In the genomic region with DNA sequence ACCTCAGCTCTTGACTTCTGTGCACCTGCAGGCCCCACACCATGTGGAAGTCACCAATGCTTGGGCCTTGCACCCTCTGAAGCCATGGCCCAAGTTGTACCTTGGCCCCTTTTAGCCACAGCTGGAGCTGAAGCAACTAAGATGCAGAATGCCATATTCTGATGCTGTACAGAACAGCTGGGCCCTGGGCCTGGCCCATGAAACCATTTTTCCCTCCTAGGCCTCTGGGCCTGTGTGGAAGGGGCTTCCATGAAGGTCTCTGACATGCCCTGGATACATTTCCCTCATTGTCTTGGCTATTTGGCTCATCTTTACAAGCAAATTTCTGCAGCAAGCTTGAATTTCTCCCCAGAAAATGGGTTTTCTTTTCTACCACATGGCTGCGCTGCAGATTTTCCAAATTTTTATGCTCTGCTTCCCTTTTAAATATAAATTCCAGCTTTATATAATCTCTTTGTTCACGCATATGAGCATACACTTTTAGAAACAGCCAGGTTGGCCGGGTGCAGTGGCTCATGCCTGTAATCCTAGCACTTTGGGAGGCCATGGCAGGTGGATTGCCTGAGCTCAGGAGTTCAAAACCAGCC, we compare ENCODE assay signal across 8 cellular contexts. TPM values are rescaled to one million over a fixed set of nuclear protein-coding genes. Genes with fewer than 3 reads are reported as not detected.
DNase-seq lines count a peak whose midpoint lies in the region; ATAC-seq and TF ChIP-seq lines count a peak whose summit lies in the region.
"Not testable (repeated sequence)": the region's sequence is repeated elsewhere in the genome, so short reads cannot be mapped to it uniquely, and the experiment has no call there.

No MANE protein-coding gene starts in this region.

- H3K27ac ChIP-seq in HEK293 (ENCODE audit: extremely low read depth, low read depth, low read length); VCaP; testis: not testable (repeated sequence)
- H3K27ac ChIP-seq in lower lobe of right lung: peak overlapping the region; percentile 46

- not testable (repeated sequence) for ATAC-seq in lower lobe of right lung

- H3K36me3 ChIP-seq in HEK293 (ENCODE audit: control insufficient read depth in 2 of 2, insufficient read depth in 1 of 2, low read length in 2 of 2); lower lobe of right lung; testis (ENCODE audit: low read depth, missing control alignments): not testable (repeated sequence)

- DNase-seq in AG09309 (ENCODE audit: low read depth); fibroblast of villous mesenchyme (ENCODE audit: low read depth); lower lobe of right lung: not testable (repeated sequence)
- DNase-seq in OCI-M1 (lab: John Stamatoyannopoulos, UW) (peak; percentile 31), cardiac fibroblast (ENCODE audit: low read depth in 2 of 2) (peak; percentile 29 to 48), testis (peak; percentile 6)

- not testable (repeated sequence) for H3K4me3 ChIP-seq in AG09309 (ENCODE audit: control insufficient read depth, low read depth, low read length); HEK293 (ENCODE audit: low read depth, low read length); cardiac fibroblast (replicated peaks in 1 of 2; ENCODE audit: low read depth in 2 of 2, low read length in 2 of 2); fibroblast of villous mesenchyme (ENCODE audit: low read depth, low read length); lower lobe of right lung; testis

- not testable (repeated sequence) for TF ChIP-seq POLR2A in testis (IDR thresholded peaks at IDR 0.05)

- H3K9me3 ChIP-seq in HEK293 (ENCODE audit: control insufficient read depth, insufficient read depth, low read depth, low read length); lower lobe of right lung; testis: not testable (repeated sequence)

- not testable (repeated sequence) for H3K27me3 ChIP-seq in lower lobe of right lung (ENCODE audit: low read depth); testis

- intact Hi-C loops in lower lobe of right lung (cut with DNase I); testis (cut with DNase I; ENCODE audit: low total_unique reads): not testable (repeated sequence)

- POLR2A ChIA-PET in HEK293 (lab: Yijun Ruan, JAX): interaction anchor here (0.7 kb wide), 2 partner anchors 15 to 79 kb away, joined by 3 read pairs; no protein-coding TSS in a partner anchor

- 99% methylated on average over 3 of the region's 3 CpGs for WGBS in testis, 2 donors

- CTCF ChIA-PET in HEK293 (lab: Yijun Ruan, JAX): interaction anchor here (0.6 to 4.6 kb wide), 12 partner anchors 11 to 710 kb away, joined by 3 to 38 read pairs (median 4); no protein-coding TSS in a partner anchor

- TF ChIP-seq CTCF in AG09309 (IDR thresholded peaks at IDR 0.05; ENCODE audit: control insufficient read depth, insufficient read depth, low read depth, low read length, missing control alignments) (peak; percentile 43), VCaP (conservative IDR thresholded peaks at IDR 0.05) (peak; percentile 39), cardiac fibroblast (IDR thresholded peaks at IDR 0.05; ENCODE audit: low read depth, low read length) (peak; percentile 20), fibroblast of villous mesenchyme (IDR thresholded peaks at IDR 0.05; ENCODE audit: insufficient read depth, low read depth, low read length) (peak; percentile 40)
- TF ChIP-seq CTCF in HEK293 (tag by site-specific recombination; IDR thresholded peaks at IDR 0.05); lower lobe of right lung (IDR thresholded peaks at IDR 0.05); testis (IDR thresholded peaks at IDR 0.05): not testable (repeated sequence)

- H3K4me1 ChIP-seq in HEK293 (ENCODE audit: control insufficient read depth, insufficient read depth, low read length); lower lobe of right lung; testis: not testable (repeated sequence)

TF ChIP-seq in HEK293, 187 proteins besides CTCF, POLR2A, EP300 and RAD21:
- TF ChIP-seq ZNF585B (tag by site-specific recombination; IDR thresholded peaks at IDR 0.05) (peak; percentile 96), ZNF654 (tag by site-specific recombination; IDR thresholded peaks at IDR 0.05; ENCODE audit: low read depth) (0 out of 2 replicates have a peak, but pooled peaks have one; percentile 3)

RNA-seq across cellular contexts. Expression of a gene that starts 41.8 kb away (rescaled TPM):
- total RNA-seq in fibroblast of villous mesenchyme (16.8 and 29.8 TPM in 2 replicates), lower lobe of right lung (1.0 TPM), testis (10 to 100 TPM; 34.3 to 49.1 TPM)
- polyA plus RNA-seq in testis (ENCODE audit: insufficient read depth, low read depth, low replicate concordance): 71.6 TPM

RNA-seq across cellular contexts. Expression of a gene that starts 41.9 kb away (rescaled TPM):
- total RNA-seq in fibroblast of villous mesenchyme: 35.0 and 35.4 TPM in 2 replicates
- 37.7 TPM for total RNA-seq in lower lobe of right lung
- total RNA-seq in testis: 100 to 1,000 TPM in 1 of 2 donors, 10 to 100 TPM in 1; 68.6 to 101 TPM
- 51.5 TPM for polyA plus RNA-seq in testis (ENCODE audit: insufficient read depth, low read depth, low replicate concordance)
